2 cellular contexts compared by ENCODE assay signal in genomic region chr11:67504023-67504949, GRCh38.
TF ChIP-seq lines count a peak whose summit lies in the region.

No MANE protein-coding gene starts in this region.

TF ChIP-seq in SK-N-SH, 30 proteins besides CTCF, POLR2A, EP300 and RAD21:
- TF ChIP-seq, protein P1, sequence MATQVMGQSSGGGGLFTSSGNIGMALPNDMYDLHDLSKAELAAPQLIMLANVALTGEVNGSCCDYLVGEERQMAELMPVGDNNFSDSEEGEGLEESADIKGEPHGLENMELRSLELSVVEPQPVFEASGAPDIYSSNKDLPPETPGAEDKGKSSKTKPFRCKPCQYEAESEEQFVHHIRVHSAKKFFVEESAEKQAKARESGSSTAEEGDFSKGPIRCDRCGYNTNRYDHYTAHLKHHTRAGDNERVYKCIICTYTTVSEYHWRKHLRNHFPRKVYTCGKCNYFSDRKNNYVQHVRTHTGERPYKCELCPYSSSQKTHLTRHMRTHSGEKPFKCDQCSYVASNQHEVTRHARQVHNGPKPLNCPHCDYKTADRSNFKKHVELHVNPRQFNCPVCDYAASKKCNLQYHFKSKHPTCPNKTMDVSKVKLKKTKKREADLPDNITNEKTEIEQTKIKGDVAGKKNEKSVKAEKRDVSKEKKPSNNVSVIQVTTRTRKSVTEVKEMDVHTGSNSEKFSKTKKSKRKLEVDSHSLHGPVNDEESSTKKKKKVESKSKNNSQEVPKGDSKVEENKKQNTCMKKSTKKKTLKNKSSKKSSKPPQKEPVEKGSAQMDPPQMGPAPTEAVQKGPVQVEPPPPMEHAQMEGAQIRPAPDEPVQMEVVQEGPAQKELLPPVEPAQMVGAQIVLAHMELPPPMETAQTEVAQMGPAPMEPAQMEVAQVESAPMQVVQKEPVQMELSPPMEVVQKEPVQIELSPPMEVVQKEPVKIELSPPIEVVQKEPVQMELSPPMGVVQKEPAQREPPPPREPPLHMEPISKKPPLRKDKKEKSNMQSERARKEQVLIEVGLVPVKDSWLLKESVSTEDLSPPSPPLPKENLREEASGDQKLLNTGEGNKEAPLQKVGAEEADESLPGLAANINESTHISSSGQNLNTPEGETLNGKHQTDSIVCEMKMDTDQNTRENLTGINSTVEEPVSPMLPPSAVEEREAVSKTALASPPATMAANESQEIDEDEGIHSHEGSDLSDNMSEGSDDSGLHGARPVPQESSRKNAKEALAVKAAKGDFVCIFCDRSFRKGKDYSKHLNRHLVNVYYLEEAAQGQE (IDR thresholded peaks at IDR 0.05; ENCODE audit: low read depth, low read length): no peak
- TF ChIP-seq MAX (IDR thresholded peaks at IDR 0.05; ENCODE audit: low read depth) (no peak), FOSL2 (IDR thresholded peaks at IDR 0.05; ENCODE audit: borderline replicate concordance, low read depth) (no peak), FOXM1 (IDR thresholded peaks at IDR 0.05; ENCODE audit: low read depth) (no peak)

TF ChIP-seq in SK-N-SH treated with all-trans-retinoic acid at 6 μM for 48 hours, 23 proteins besides CTCF, POLR2A, EP300 and RAD21 (continued from another document):
- TF ChIP-seq, protein P2, sequence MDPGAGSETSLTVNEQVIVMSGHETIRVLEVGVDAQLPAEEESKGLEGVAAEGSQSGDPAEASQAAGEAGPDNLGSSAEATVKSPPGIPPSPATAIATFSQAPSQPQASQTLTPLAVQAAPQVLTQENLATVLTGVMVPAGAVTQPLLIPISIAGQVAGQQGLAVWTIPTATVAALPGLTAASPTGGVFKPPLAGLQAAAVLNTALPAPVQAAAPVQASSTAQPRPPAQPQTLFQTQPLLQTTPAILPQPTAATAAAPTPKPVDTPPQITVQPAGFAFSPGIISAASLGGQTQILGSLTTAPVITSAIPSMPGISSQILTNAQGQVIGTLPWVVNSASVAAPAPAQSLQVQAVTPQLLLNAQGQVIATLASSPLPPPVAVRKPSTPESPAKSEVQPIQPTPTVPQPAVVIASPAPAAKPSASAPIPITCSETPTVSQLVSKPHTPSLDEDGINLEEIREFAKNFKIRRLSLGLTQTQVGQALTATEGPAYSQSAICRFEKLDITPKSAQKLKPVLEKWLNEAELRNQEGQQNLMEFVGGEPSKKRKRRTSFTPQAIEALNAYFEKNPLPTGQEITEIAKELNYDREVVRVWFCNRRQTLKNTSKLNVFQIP (CRISPR knock-in tag; IDR thresholded peaks at IDR 0.05; ENCODE audit: borderline replicate concordance, low read depth): no peak
- no peak for TF ChIP-seq ARNTL (CRISPR knock-in tag; IDR thresholded peaks at IDR 0.05; ENCODE audit: borderline replicate concordance, low read depth)
- no peak for TF ChIP-seq SNAI2 (CRISPR knock-in tag; IDR thresholded peaks at IDR 0.05)
- TF ChIP-seq ZFP3 (CRISPR knock-in tag; IDR thresholded peaks at IDR 0.05): no peak
- TF ChIP-seq OSR1 (CRISPR knock-in tag; IDR thresholded peaks at IDR 0.05): no peak
- TF ChIP-seq TOX (CRISPR knock-in tag; IDR thresholded peaks at IDR 0.05; ENCODE audit: borderline replicate concordance): no peak
